ENCODE assay signal across 1 cellular context in the genomic region with DNA sequence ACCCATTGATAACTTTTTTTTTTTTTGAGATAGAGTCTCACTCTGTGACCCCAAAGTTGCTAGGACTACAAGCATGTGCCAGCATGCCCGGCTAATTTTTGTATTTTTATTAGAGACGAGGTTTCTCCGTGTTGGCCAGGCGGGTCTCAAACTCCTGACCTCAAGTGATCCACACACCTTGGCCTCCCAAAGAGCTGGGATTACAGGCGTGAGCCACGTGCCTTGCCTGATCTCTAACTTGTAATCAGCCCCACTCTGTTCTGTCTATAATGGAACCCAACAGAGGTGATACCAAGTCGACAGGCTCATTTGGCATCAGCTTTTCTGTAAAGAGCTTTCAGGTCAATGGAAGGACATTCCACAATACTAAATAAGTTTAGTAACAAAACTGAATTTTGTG.
TF ChIP-seq lines count a peak whose summit lies in the region.

No MANE protein-coding gene starts in this region.

TF ChIP-seq in A549, 52 proteins besides CTCF, POLR2A, EP300 and RAD21 (continued from another document):
- TF ChIP-seq SMC3 (IDR thresholded peaks at IDR 0.05) (no peak), FOSB (CRISPR knock-in tag; IDR thresholded peaks at IDR 0.05) (no peak), HEYL (CRISPR knock-in tag; IDR thresholded peaks at IDR 0.05) (no peak)
- TF ChIP-seq, protein P1, sequence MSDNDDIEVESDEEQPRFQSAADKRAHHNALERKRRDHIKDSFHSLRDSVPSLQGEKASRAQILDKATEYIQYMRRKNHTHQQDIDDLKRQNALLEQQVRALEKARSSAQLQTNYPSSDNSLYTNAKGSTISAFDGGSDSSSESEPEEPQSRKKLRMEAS (IDR thresholded peaks at IDR 0.05): no peak
